Comparison of ENCODE assay signal across 21 cellular contexts in genomic region chr2:150143087-150143536, GRCh38.
DNase-seq lines count a peak whose midpoint lies in the region; ATAC-seq, FAIRE-seq and TF ChIP-seq lines count a peak whose summit lies in the region.
"Had no signal": no experiment of that assay in that cellular context is flagged by ENCODE, and none has a peak within 500 bp of the region (broad histone marks: within the 10 kb centered on the region; RNA-seq: fewer than 3 reads in every experiment).

No MANE protein-coding gene starts in this region.

- FAIRE-seq in H54 (lab: Jason Lieb, UNC) (peak; percentile 82), endothelial cell of umbilical vein (lab: Jason Lieb, UNC) (peak; percentile 85)
- FAIRE-seq: GM12878 had no signal

- ATAC-seq in GM19463 (IDR thresholded peaks at IDR 0.05; ENCODE audit: unreplicated experiment) (no peak), GM21576 (IDR thresholded peaks at IDR 0.05; ENCODE audit: unreplicated experiment) (no peak), GM18858 (IDR thresholded peaks at IDR 0.05; ENCODE audit: unreplicated experiment) (no peak)
- ATAC-seq: GM12878; left lobe of liver; natural killer cell treated with Interleukin-12 subunit alpha and Interleukin-12 subunit beta and Interleukin-15 and Interleukin-18, amount 100 ng/mL, for 72 hours; stimulated activated memory B cell treated with anti-CD40 and anti-IgM and Interleukin-4, amounts not matched to agents 10 μg/mL and 1 μg/mL and 100 μg/mL, for 72 hours had no signal

- H3K27me3 ChIP-seq in endothelial cell of umbilical vein (ENCODE audit: control insufficient read depth in 2 of 2, insufficient read depth in 2 of 2, low read length in 2 of 2): no peaks in the 10 kb centered on the region
- H3K27me3 ChIP-seq: ascending aorta, heart left ventricle had no signal

- CTCF ChIA-PET in endothelial cell of umbilical vein (lab: Charles Lee): interaction anchor here (0.9 to 4.4 kb wide), 12 partner anchors 10 to 497 kb away, joined by 3 to 22 read pairs (median 5); no protein-coding TSS in a partner anchor

- no peak for TF ChIP-seq CTCF in endothelial cell of umbilical vein (IDR thresholded peaks at IDR 0.05; ENCODE audit: extremely low read depth in 1 of 2, insufficient read depth in 1 of 2, low read depth in 1 of 2, low read length in 2 of 2)

- H3K4me2 ChIP-seq in endothelial cell of umbilical vein (ENCODE audit: insufficient read depth, low read length): peak overlapping the region; percentile 88

- dilution Hi-C loops in endothelial cell of umbilical vein (cut with MboI; ENCODE audit: extremely low pct_ligation_motif_present, low sequenced_read_pairs): loop anchor here (25.0 kb wide), 1 partner anchor 344 kb away; the partner anchor contains the start of gene RND3

- TF ChIP-seq POLR2A in H54 (IDR thresholded peaks at IDR 0.05; ENCODE audit: low read depth, low read length) (no peak), endothelial cell of umbilical vein (IDR thresholded peaks at IDR 0.05; ENCODE audit: low read depth, low read length) (no peak)

- H3K9me3 ChIP-seq in endothelial cell of umbilical vein (replicated peaks; ENCODE audit: control insufficient read depth, insufficient read depth, low read length): no peaks in the 10 kb centered on the region

- peak overlapping the region; percentile 83 for H3K9ac ChIP-seq in endothelial cell of umbilical vein (replicated peaks; ENCODE audit: extremely low read depth, insufficient read depth, low read length)

- DNase-seq in H54 (ENCODE audit: insufficient read length, low spot score) (no peak), RPMI7951 (ENCODE audit: low read depth) (peak; percentile 63), endothelial cell of umbilical vein (ENCODE audit: low read depth, low spot score) (peak; percentile 85), non-pigmented ciliary epithelial cell (ENCODE audit: low read depth) (peak; percentile 85), NCI-H128 (lab: John Stamatoyannopoulos, UW; ENCODE audit: unreplicated experiment) (no peak)
- DNase-seq: activated CD4-positive, alpha-beta memory T cell treated with anti-CD3 and anti-CD28 coated beads for 36 hours; DND-41; heart left ventricle; NCI-H1694; NCI-H510A; retina; stimulated activated CD4-positive, alpha-beta T cell treated with anti-CD3 and anti-CD28 coated beads, Interleukin-4, amount 100 ng/mL, for 4 hours had no signal

- H4K20me1 ChIP-seq in endothelial cell of umbilical vein (replicated peaks; ENCODE audit: control insufficient read depth, extremely low read depth, insufficient read depth, low read length): no peaks in the 10 kb centered on the region

- H2AFZ ChIP-seq in endothelial cell of umbilical vein (ENCODE audit: low read depth, low read length): no peak overlapping the region

- no peaks in the 10 kb centered on the region for H3K79me2 ChIP-seq in endothelial cell of umbilical vein (ENCODE audit: control insufficient read depth, insufficient read depth, low read length)

- H3K4me3 ChIP-seq in endothelial cell of umbilical vein (replicated peaks in 1 of 3; ENCODE audit: insufficient read depth in 1 of 3, low read depth in 1 of 3, low read length in 3 of 3): no peak overlapping the region
- H3K4me3 ChIP-seq: ascending aorta, GM12878, heart left ventricle had no signal

- H3K4me1 ChIP-seq in endothelial cell of umbilical vein (ENCODE audit: control insufficient read depth, extremely low read depth, insufficient read depth, low read length): peaks cover 48% of the 10 kb centered on the region
- H3K4me1 ChIP-seq: ascending aorta had no signal

- BruUV-seq in endothelial cell of umbilical vein (replicated peaks; lab: Mats Ljungman, UMichigan): no TSS peak

- no peaks in the 10 kb centered on the region for H3K36me3 ChIP-seq in endothelial cell of umbilical vein (ENCODE audit: control insufficient read depth in 2 of 2, extremely low read depth in 1 of 2, insufficient read depth in 2 of 2, low read length in 2 of 2)
- H3K36me3 ChIP-seq: ascending aorta, heart left ventricle had no signal

- H3K9me1 ChIP-seq in endothelial cell of umbilical vein (replicated peaks; ENCODE audit: control insufficient read depth, extremely low read depth, insufficient read depth, low read length): no peaks in the 10 kb centered on the region

- POLR2A ChIA-PET in endothelial cell of umbilical vein (lab: Charles Lee): interaction anchor here (1.0 to 1.7 kb wide), 6 partner anchors 10 to 336 kb away, joined by 3 to 5 read pairs (median 4); no protein-coding TSS in a partner anchor

- H3K27ac ChIP-seq in endothelial cell of umbilical vein (ENCODE audit: insufficient read depth, low read depth, low read length): peak overlapping the region; percentile 99
- H3K27ac ChIP-seq: ascending aorta, C4-2B, heart left ventricle had no signal

- intact Hi-C loops in endothelial cell of umbilical vein (cut with micrococcal nuclease): loop anchor here (2.0 to 5.0 kb wide), 8 partner anchors 14 to 1094 kb away; no protein-coding TSS in a partner anchor

TF ChIP-seq in endothelial cell of umbilical vein, 7 proteins besides CTCF, POLR2A, EP300 and RAD21:
- TF ChIP-seq GATA2 (IDR thresholded peaks at IDR 0.05; ENCODE audit: insufficient read depth, insufficient read length, low read depth, low read length): peak; percentile 83
- no peak for TF ChIP-seq FOS (IDR thresholded peaks at IDR 0.05; ENCODE audit: borderline replicate concordance, insufficient read depth, low read length)
- TF ChIP-seq EZH2 (IDR thresholded peaks at IDR 0.05; ENCODE audit: borderline replicate concordance, low read depth, low read length, severe bottlenecking): no peak
- peak; percentile 13 for TF ChIP-seq POLR2AphosphoS5 (IDR thresholded peaks at IDR 0.05; ENCODE audit: insufficient read depth, low read depth, low read length)
- no peak for TF ChIP-seq MYC (IDR thresholded peaks at IDR 0.05; ENCODE audit: low read depth, low read length)
- TF ChIP-seq JUN (IDR thresholded peaks at IDR 0.05; ENCODE audit: borderline replicate concordance, insufficient read depth, insufficient read length, low read depth): peak; percentile 77
- peak; percentile 70 for TF ChIP-seq MAX (IDR thresholded peaks at IDR 0.05; ENCODE audit: insufficient read depth, insufficient read length)

Comparison
In these comparisons a context has a peak if more than half of its experiments do, and no peak if none do; other contexts are left out.
1. DNase-seq: peak in RPMI7951 (single experiment), endothelial cell of umbilical vein (single experiment) and non-pigmented ciliary epithelial cell (single experiment); none in H54 (single experiment) and NCI-H128 (single experiment).